Comparison of ENCODE assay signal across 18 cellular contexts in genomic region chr10:116710021-116710420, GRCh38. TPM values are rescaled to one million over a fixed set of nuclear protein-coding genes. Genes with fewer than 3 reads are reported as not detected.
DNase-seq lines count a peak whose midpoint lies in the region; ATAC-seq and TF ChIP-seq lines count a peak whose summit lies in the region.
"Had no signal": no experiment of that assay in that cellular context is flagged by ENCODE, and none has a peak within 500 bp of the region (broad histone marks: within the 10 kb centered on the region; RNA-seq: fewer than 3 reads in every experiment).

No MANE protein-coding gene starts in this region.

- no peaks in the 10 kb centered on the region for H3K9me3 Mint-ChIP-seq in nephron
- H3K9me3 Mint-ChIP-seq: HFFc6, IgD-negative memory B cell had no signal

- peak overlapping the region; percentile 25 to 96 (median 63) for H3K27ac Mint-ChIP-seq in nephron
- H3K27ac Mint-ChIP-seq: CD4-positive, alpha-beta memory T cell; HFFc6; IgD-negative memory B cell had no signal

- peaks cover 14% of the 10 kb centered on the region for H3K27me3 Mint-ChIP-seq in nephron (ENCODE audit: low read depth)

- no peak for ATAC-seq in left lobe of liver

- peaks cover 68% of the 10 kb centered on the region for H3K4me1 Mint-ChIP-seq in nephron
- H3K4me1 Mint-ChIP-seq: CD4-positive, alpha-beta memory T cell had no signal

- peaks cover 10% of the 10 kb centered on the region for H3K36me3 Mint-ChIP-seq in nephron (ENCODE audit: low read depth)
- H3K36me3 Mint-ChIP-seq: CD4-positive, alpha-beta memory T cell; IgD-negative memory B cell had no signal

- no peak for TF ChIP-seq CTCF in nephron (IDR thresholded peaks at IDR 0.05; ENCODE audit: unreplicated experiment in 3 of 3)

- DNase-seq in NCI-H2081 (lab: John Stamatoyannopoulos, UW) (peak; percentile 4 to 70), NCI-H2081 treated with DMSO at 0.1 percent for 48 hours (lab: John Stamatoyannopoulos, UW) (no peak), COR-L47 (lab: John Stamatoyannopoulos, UW) (peak; percentile 82), NCI-H524 (lab: John Stamatoyannopoulos, UW) (peak; percentile 80 to 88), NCI-H2227 treated with DMSO at 0.1 percent for 48 hours (lab: John Stamatoyannopoulos, UW) (no peak), left lobe of liver (ENCODE audit: low spot score) (no peak)
- DNase-seq in activated CD8-positive, alpha-beta memory T cell treated with anti-CD3 and anti-CD28 coated beads, Interleukin-2, amount 50 U/mL, for 4 hours, result no peak
- DNase-seq: BE2C; Calu3; CD4-positive, alpha-beta memory T cell; DMS79 treated with DMSO at 0.1 percent for 48 hours; H7; HFFc6; Karpas-422; NCI-H1436 treated with DMSO at 0.1 percent for 48 hours; NCI-H774 had no signal

- H3K4me3 Mint-ChIP-seq in nephron, result no peak overlapping the region
- H3K4me3 Mint-ChIP-seq: CD4-positive, alpha-beta memory T cell; HFFc6; IgD-negative memory B cell had no signal

RNA-seq across cellular contexts. Expression of gene HSPA12A, which starts 32.3 kb away (rescaled TPM):
- total RNA-seq in left lobe of liver, result 2.7 TPM

Comparison
In these comparisons a context has a peak if more than half of its experiments do, and no peak if none do; other contexts are left out.
1. DNase-seq: peak in NCI-H2081 (2 of 2), COR-L47 (single experiment) and NCI-H524 (2 of 2); none in NCI-H2081 treated with DMSO at 0.1 percent for 48 hours (single experiment), activated CD8-positive, alpha-beta memory T cell treated with anti-CD3 and anti-CD28 coated beads, Interleukin-2, amount 50 U/mL, for 4 hours (single experiment), NCI-H2227 treated with DMSO at 0.1 percent for 48 hours (single experiment) and left lobe of liver (single experiment).